In the genomic region with DNA sequence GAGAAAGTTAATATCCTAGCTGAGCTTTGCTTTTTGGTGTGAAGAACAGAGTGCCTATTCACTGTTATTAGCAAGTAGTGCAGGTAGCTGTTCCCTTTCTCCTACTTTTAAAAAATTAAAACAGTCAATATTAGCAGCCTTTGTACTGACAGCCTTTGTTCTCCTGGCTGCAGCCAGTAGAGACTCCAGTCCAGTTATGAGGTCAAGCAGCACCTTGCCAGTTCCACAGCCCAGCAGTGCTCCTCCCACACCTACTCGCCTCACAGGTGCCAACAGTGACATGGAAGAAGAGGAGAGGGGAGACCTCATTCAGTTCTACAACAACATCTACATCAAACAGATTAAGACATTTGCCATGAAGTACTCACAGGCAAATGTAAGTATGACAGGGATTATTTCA, we compare ENCODE assay signal across 9 cellular contexts.
"Had no signal": no experiment of that assay in that cellular context is flagged by ENCODE, and none has a peak within 500 bp of the region (broad histone marks: within the 10 kb centered on the region; RNA-seq: fewer than 3 reads in every experiment).

No MANE protein-coding gene starts in this region.

- H3K27ac ChIP-seq: cardiac muscle cell, pancreas, sigmoid colon had no signal

- DNase-seq: activated gamma-delta T cell, dorsolateral prefrontal cortex, erythroblast, mammary epithelial cell, pancreas, sigmoid colon, spleen, T-helper 9 cell had no signal

- H3K27me3 ChIP-seq: cardiac muscle cell, dorsolateral prefrontal cortex, pancreas, sigmoid colon, spleen had no signal

- ATAC-seq: pancreas had no signal

- H3K4me3 ChIP-seq: cardiac muscle cell, dorsolateral prefrontal cortex, pancreas, sigmoid colon, spleen had no signal
